10 cellular contexts compared by ENCODE assay signal in genomic region chr17:1058423-1059130, GRCh38.
DNase-seq lines count a peak whose midpoint lies in the region; ATAC-seq lines count a peak whose summit lies in the region.
"Had no signal": no experiment of that assay in that cellular context is flagged by ENCODE, and none has a peak within 500 bp of the region (broad histone marks: within the 10 kb centered on the region; RNA-seq: fewer than 3 reads in every experiment).

No MANE protein-coding gene starts in this region.

- intact Hi-C loops in activated T-helper 2 cell treated with anti-CD3 and anti-CD28 coated beads, Interferon-gamma antibody, Interleukin-2, Interleukin-4, amounts not matched to agents 10 μg/mL and 5 μg/mL and 100 μg/mL, durations not matched to agents 14 hours and 24 hours and 36 hours (cut with micrococcal nuclease), result no loop called here
- intact Hi-C loops in right cardiac atrium (cut with DNase I) (loop anchor here in 3 of 4 donors (5.0 to 10.0 kb wide), 3 partner anchors 54 to 264 kb away; no protein-coding TSS in a partner anchor), sciatic nerve (cut with DNase I) (loop anchor here (10.0 kb wide), 2 partner anchors 54 to 264 kb away; no protein-coding TSS in a partner anchor)

- no peaks in the 10 kb centered on the region for H3K27me3 ChIP-seq in right cardiac atrium (ENCODE audit: control insufficient read depth, insufficient read depth)

- H3K4me1 Mint-ChIP-seq in activated T-helper 2 cell treated with anti-CD3 and anti-CD28 coated beads, Interferon-gamma antibody, Interleukin-2, Interleukin-4, amounts not matched to agents 10 μg/mL and 5 μg/mL and 100 μg/mL, durations not matched to agents 14 hours and 24 hours and 36 hours (ENCODE audit: low read depth), result no peaks in the 10 kb centered on the region

- H3K4me3 ChIP-seq in right cardiac atrium (ENCODE audit: low read length), result no peak overlapping the region

- H3K4me1 ChIP-seq in right cardiac atrium (ENCODE audit: control insufficient read depth, insufficient read depth, low read length), result no peaks in the 10 kb centered on the region

- no peak overlapping the region for H3K27ac ChIP-seq in right cardiac atrium (ENCODE audit: low read length)

- WGBS in right cardiac atrium, result 86% methylated on average over 18 of the region's 18 CpGs

- H3K9me3 ChIP-seq in right cardiac atrium (ENCODE audit: control insufficient read depth, low read length), result no peaks in the 10 kb centered on the region

- no peaks in the 10 kb centered on the region for H3K27me3 Mint-ChIP-seq in activated T-helper 2 cell treated with anti-CD3 and anti-CD28 coated beads, Interferon-gamma antibody, Interleukin-2, Interleukin-4, amounts not matched to agents 10 μg/mL and 5 μg/mL and 100 μg/mL, durations not matched to agents 14 hours and 24 hours and 36 hours (ENCODE audit: low read depth)
- H3K27me3 Mint-ChIP-seq: activated naive CD8-positive, alpha-beta T cell; CD4-positive, CD25-positive, alpha-beta regulatory T cell had no signal

- ATAC-seq in right cardiac atrium (peak; percentile 3 to 30), sciatic nerve (no peak), GM19467 (IDR thresholded peaks at IDR 0.05; ENCODE audit: unreplicated experiment) (no peak)

- DNase-seq in NCI-H2029 (lab: John Stamatoyannopoulos, UW), result peak; percentile 27
- no peak for DNase-seq in NCI-H2029 treated with DMSO at 0.1 percent for 48 hours (lab: John Stamatoyannopoulos, UW)
- peak; percentile 1 for DNase-seq in OCI-M1 (lab: John Stamatoyannopoulos, UW)
- DNase-seq in activated T-helper 2 cell treated with anti-CD3 and anti-CD28 coated beads, Interferon-gamma antibody, Interleukin-2, Interleukin-4, amounts not matched to agents 10 μg/mL and 5 μg/mL and 100 μg/mL, durations not matched to agents 14 hours and 24 hours and 36 hours (ENCODE audit: low spot score), result peak; percentile 34
- peak; percentile 61 to 87 (median 82) for DNase-seq in right cardiac atrium
- peak; percentile 21 for DNase-seq in stimulated activated CD8-positive, alpha-beta memory T cell treated with anti-CD3 and anti-CD28 coated beads, Interleukin-12 subunit alpha, Interleukin-12 subunit beta, amount 100 ng/mL, for 24 hours (ENCODE audit: extremely low read depth)
- no peak for DNase-seq in sciatic nerve (ENCODE audit: low spot score)

- no peak overlapping the region for H3K27ac Mint-ChIP-seq in activated T-helper 2 cell treated with anti-CD3 and anti-CD28 coated beads, Interferon-gamma antibody, Interleukin-2, Interleukin-4, amounts not matched to agents 10 μg/mL and 5 μg/mL and 100 μg/mL, durations not matched to agents 14 hours and 24 hours and 36 hours
- H3K27ac Mint-ChIP-seq: activated naive CD8-positive, alpha-beta T cell had no signal

- H3K9me3 Mint-ChIP-seq in activated T-helper 2 cell treated with anti-CD3 and anti-CD28 coated beads, Interferon-gamma antibody, Interleukin-2, Interleukin-4, amounts not matched to agents 10 μg/mL and 5 μg/mL and 100 μg/mL, durations not matched to agents 14 hours and 24 hours and 36 hours, result peaks cover 3% of the 10 kb centered on the region
- H3K9me3 Mint-ChIP-seq: CD4-positive, CD25-positive, alpha-beta regulatory T cell had no signal

- no peak overlapping the region for H3K4me3 Mint-ChIP-seq in activated T-helper 2 cell treated with anti-CD3 and anti-CD28 coated beads, Interferon-gamma antibody, Interleukin-2, Interleukin-4, amounts not matched to agents 10 μg/mL and 5 μg/mL and 100 μg/mL, durations not matched to agents 14 hours and 24 hours and 36 hours (ENCODE audit: low read depth)
- H3K4me3 Mint-ChIP-seq: activated naive CD8-positive, alpha-beta T cell had no signal

- peaks cover 46% of the 10 kb centered on the region for H3K36me3 Mint-ChIP-seq in activated T-helper 2 cell treated with anti-CD3 and anti-CD28 coated beads, Interferon-gamma antibody, Interleukin-2, Interleukin-4, amounts not matched to agents 10 μg/mL and 5 μg/mL and 100 μg/mL, durations not matched to agents 14 hours and 24 hours and 36 hours (ENCODE audit: low read depth)

Comparison
In these comparisons a context has a peak if more than half of its experiments do, and no peak if none do; other contexts are left out.
1. DNase-seq: peak in NCI-H2029 (single experiment), OCI-M1 (single experiment), activated T-helper 2 cell treated with anti-CD3 and anti-CD28 coated beads, Interferon-gamma antibody, Interleukin-2, Interleukin-4, amounts not matched to agents 10 μg/mL and 5 μg/mL and 100 μg/mL, durations not matched to agents 14 hours and 24 hours and 36 hours (single experiment), right cardiac atrium (3 of 3) and stimulated activated CD8-positive, alpha-beta memory T cell treated with anti-CD3 and anti-CD28 coated beads, Interleukin-12 subunit alpha, Interleukin-12 subunit beta, amount 100 ng/mL, for 24 hours (single experiment); none in NCI-H2029 treated with DMSO at 0.1 percent for 48 hours (single experiment) and sciatic nerve (single experiment).
2. ATAC-seq: peak in right cardiac atrium (2 of 2); none in sciatic nerve (single experiment) and GM19467 (single experiment).